Comparison of ENCODE assay signal across 8 cellular contexts in genomic region chr1:156657161-156657970, GRCh38.
A peak's percentile ranks its signal among the peaks of the same experiment; 100 is the strongest.
DNase-seq lines count a peak whose midpoint lies in the region; ATAC-seq and TF ChIP-seq lines count a peak whose summit lies in the region.

No MANE protein-coding gene starts in this region.

- H3K36me3 ChIP-seq in mucosa of rectum (ENCODE audit: control insufficient read depth in 2 of 2, insufficient read depth in 2 of 2, low read length in 2 of 2), result no peaks in the 10 kb centered on the region

- H3K27me3 ChIP-seq in mucosa of rectum (ENCODE audit: control insufficient read depth in 2 of 2, insufficient read depth in 2 of 2, low read length in 2 of 2), result peaks cover 0 to 5% of the 10 kb centered on the region in 2 donors

- H3K4me3 ChIP-seq in mucosa of rectum (ENCODE audit: low read length in 2 of 2), result peak overlapping the region; percentile 28 to 58

- no peaks in the 10 kb centered on the region for H3K9me3 ChIP-seq in mucosa of rectum (ENCODE audit: control insufficient read depth in 2 of 2, low read length in 2 of 2)

- no peak overlapping the region for H3K27ac ChIP-seq in mucosa of rectum (ENCODE audit: low read depth in 2 of 2, low read length in 2 of 2)

- peaks cover 39 to 44% of the 10 kb centered on the region in 2 donors for H3K4me1 ChIP-seq in mucosa of rectum (ENCODE audit: control insufficient read depth in 2 of 2, insufficient read depth in 2 of 2, low read length in 2 of 2)

- DNase-seq in AG08396 (ENCODE audit: low spot score) (peak; percentile 91), GOT3 (lab: John Stamatoyannopoulos, UW) (peak; percentile 19), NCI-H82 (lab: John Stamatoyannopoulos, UW) (peak; percentile 91), activated T-cell treated with anti-CD3 and anti-CD28 coated beads for 1 hour (ENCODE audit: low read depth) (peak; percentile 68), erythroblast (lab: John Stamatoyannopoulos, UW) (peak; percentile 55 to 82)
- peak; percentile 50 to 61 for DNase-seq in stimulated activated CD8-positive, alpha-beta memory T cell treated with anti-CD3 and anti-CD28 coated beads, Interleukin-4, amount 100 ng/mL, for 1 hour (ENCODE audit: low read depth in 2 of 2, low spot score in 1 of 2)

- ATAC-seq in GM21723 (IDR thresholded peaks at IDR 0.05; ENCODE audit: unreplicated experiment), result no peak

- no peak for TF ChIP-seq POLR2A in erythroblast (IDR thresholded peaks at IDR 0.05; ENCODE audit: low read length)

- H3K9ac ChIP-seq in mucosa of rectum (ENCODE audit: low read depth in 1 of 2, low read length in 2 of 2), result peak overlapping the region; percentile 8 to 14

Comparison
In these comparisons a context has a peak if more than half of its experiments do, and no peak if none do; other contexts are left out.
1. DNase-seq: peak in every context shown above with its lines; median percentile 91 in AG08396; 91 in NCI-H82; 68 in erythroblast; 68 in activated T-cell treated with anti-CD3 and anti-CD28 coated beads for 1 hour; 56 in stimulated activated CD8-positive, alpha-beta memory T cell treated with anti-CD3 and anti-CD28 coated beads, Interleukin-4, amount 100 ng/mL, for 1 hour; 19 in GOT3.